In the genomic region with DNA sequence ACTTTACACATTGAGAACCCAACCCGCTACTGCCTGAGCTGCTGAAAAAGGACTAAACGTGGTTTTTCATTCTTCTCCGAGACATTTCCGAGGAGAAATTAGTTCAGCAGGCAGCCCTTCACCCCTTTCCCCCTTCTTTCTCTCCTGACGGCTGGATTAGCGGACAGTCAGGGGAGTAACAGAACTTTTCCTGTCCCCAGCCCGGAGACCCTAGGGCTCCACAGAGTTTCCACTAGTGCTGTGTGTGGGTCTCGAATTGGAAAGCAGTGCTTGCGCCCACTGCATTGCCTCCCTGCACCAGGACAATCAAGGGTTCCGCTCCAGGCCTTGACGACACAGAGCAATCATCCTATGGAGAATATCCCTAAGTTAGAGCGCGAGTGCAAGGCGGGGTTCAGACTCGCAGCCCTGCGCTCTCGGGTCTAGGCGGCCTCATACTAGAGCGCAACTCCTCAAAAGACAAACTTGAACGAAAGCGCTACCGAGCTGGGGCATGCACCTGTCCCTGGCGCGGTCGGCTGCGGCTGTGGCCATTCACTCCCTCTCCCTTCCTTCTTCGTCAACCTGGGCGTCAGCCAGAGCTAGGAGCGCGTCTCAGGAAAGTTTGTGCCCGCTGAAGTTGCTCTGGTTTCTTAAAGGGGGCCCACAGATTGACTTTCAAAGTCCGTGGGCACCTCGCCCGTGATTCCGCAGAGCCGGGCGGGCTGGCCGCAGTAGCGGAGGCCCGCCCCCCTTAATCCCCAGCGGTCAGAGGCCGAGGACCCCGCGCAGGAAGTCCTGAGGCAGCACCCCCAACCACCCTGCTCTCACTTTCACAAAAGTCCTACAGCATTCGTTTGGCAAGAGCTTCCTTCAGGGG, we compare ENCODE assay signal across 8 cellular contexts. TPM values are rescaled to one million over a fixed set of nuclear protein-coding genes. Genes with fewer than 3 reads are reported as not detected.
DNase-seq lines count a peak whose midpoint lies in the region; ATAC-seq and TF ChIP-seq lines count a peak whose summit lies in the region.

No MANE protein-coding gene starts in this region.

- intact Hi-C loops in left ventricle myocardium inferior (cut with micrococcal nuclease), result no loop called here
- intact Hi-C loops in sciatic nerve (cut with DNase I), result no loop called here

- H3K27me3 ChIP-seq in H7 (ENCODE audit: control insufficient read depth, insufficient read depth, low read length), result peaks cover 99% of the 10 kb centered on the region
- peaks cover 86% of the 10 kb centered on the region for H3K27me3 ChIP-seq in left ventricle myocardium inferior (ENCODE audit: low read depth)

- H3K4me1 ChIP-seq in left ventricle myocardium inferior, result peaks cover 47% of the 10 kb centered on the region

- H3K27ac ChIP-seq in left ventricle myocardium inferior (replicated peaks), result peak overlapping the region; percentile 79

- H3K36me3 ChIP-seq in H7 (replicated peaks; ENCODE audit: control insufficient read depth, insufficient read depth, low read length) (no peaks in the 10 kb centered on the region), left ventricle myocardium inferior (peaks cover 8% of the 10 kb centered on the region)

- DNase-seq in H7, result peak; percentile 70
- DNase-seq in activated CD4-positive, alpha-beta T cell treated with anti-CD3 and anti-CD28 coated beads, Interleukin-2, amount 50 U/mL, for 1 hour, result peak; percentile 11
- peak; percentile 25 for DNase-seq in left ventricle myocardium inferior
- DNase-seq in sciatic nerve (ENCODE audit: low spot score), result no peak
- DNase-seq in medulla oblongata (ENCODE audit: extremely low spot score), result no peak
- DNase-seq in erythroblast (lab: John Stamatoyannopoulos, UW), result no peak

- ATAC-seq in sciatic nerve (peak; percentile 36), HG03095 (IDR thresholded peaks at IDR 0.05; ENCODE audit: unreplicated experiment) (no peak), GM18870 (IDR thresholded peaks at IDR 0.05; ENCODE audit: unreplicated experiment) (no peak)

- no peak for TF ChIP-seq POLR2A in erythroblast (IDR thresholded peaks at IDR 0.05; ENCODE audit: low read length)

- TF ChIP-seq CTCF in left ventricle myocardium inferior (IDR thresholded peaks at IDR 0.05; ENCODE audit: borderline replicate concordance), result no peak

- H3K4me3 ChIP-seq in H7 (ENCODE audit: insufficient read depth, low read depth, low read length) (peak overlapping the region; percentile 39), left ventricle myocardium inferior (peak overlapping the region; percentile 78)

- H3K9me3 ChIP-seq in left ventricle myocardium inferior (replicated peaks), result no peaks in the 10 kb centered on the region

RNA-seq across cellular contexts. Expression of a gene that starts 0.8 kb away (rescaled TPM):
- 0.44 TPM in 1 of 2 replicates, not detected in the other for total RNA-seq in H7 (2014; rRNA removed; shearing (Covaris generic))
- total RNA-seq in left ventricle myocardium inferior (2.7 TPM), sciatic nerve (11.6 TPM)

Comparison
In these comparisons a context has a peak if more than half of its experiments do, and no peak if none do; other contexts are left out.
1. DNase-seq: peak in H7 (single experiment), activated CD4-positive, alpha-beta T cell treated with anti-CD3 and anti-CD28 coated beads, Interleukin-2, amount 50 U/mL, for 1 hour (single experiment) and left ventricle myocardium inferior (single experiment); none in sciatic nerve (single experiment), medulla oblongata (single experiment) and erythroblast (0 of 2).